Comparison of ENCODE assay signal across 22 cellular contexts in the genomic region with DNA sequence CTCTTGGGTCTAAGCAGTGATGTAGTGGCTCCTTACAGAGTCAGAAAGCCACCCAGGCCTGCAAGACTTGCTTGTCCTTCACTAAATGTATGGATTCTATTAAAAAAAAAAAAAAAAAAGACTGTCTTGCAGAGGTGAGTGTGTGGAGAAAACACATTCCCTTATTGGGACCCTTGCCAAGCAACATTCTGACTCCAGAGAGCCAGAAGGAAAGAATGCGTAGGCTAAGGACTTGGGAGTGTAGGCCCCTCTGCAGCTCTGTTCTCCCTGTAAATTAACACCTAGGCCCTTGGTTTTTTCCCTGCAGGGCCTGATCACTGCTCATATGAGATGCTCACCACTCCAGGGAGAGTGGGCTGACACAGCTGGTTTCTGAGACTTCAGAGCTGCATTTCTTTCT.
"Had no signal": no experiment of that assay in that cellular context is flagged by ENCODE, and none has a peak within 500 bp of the region (broad histone marks: within the 10 kb centered on the region; RNA-seq: fewer than 3 reads in every experiment).

No MANE protein-coding gene starts in this region.

- H3K4me3 ChIP-seq: dorsolateral prefrontal cortex, gastrocnemius medialis, lung, mucosa of descending colon, neural progenitor cell, psoas muscle, sigmoid colon, stomach, thyroid gland had no signal

- H3K4me2 ChIP-seq: neural progenitor cell had no signal

- H3K36me3 ChIP-seq: neural progenitor cell had no signal

- H3K4me1 Mint-ChIP-seq: neural progenitor cell; stimulated activated effector memory CD8-positive, alpha-beta T cell treated with anti-CD3 and anti-CD28 coated beads, Interleukin-12 subunit alpha, Interleukin-12 subunit beta, amount 100 ng/mL, for 72 hours had no signal

- DNase-seq: effector CD4-positive, alpha-beta T cell; foreskin fibroblast; gastrocnemius medialis; head of caudate nucleus; mucosa of descending colon; naive B cell; nucleus accumbens; psoas muscle; right cardiac atrium; sigmoid colon; stimulated activated CD4-positive, alpha-beta T cell treated with anti-CD3 and anti-CD28 coated beads, Interleukin-2, amount 100 ng/mL, for 24 hours; stimulated activated CD4-positive, alpha-beta T cell treated with anti-CD3 and anti-CD28 coated beads, Interleukin-4, amount 100 ng/mL, for 24 hours; stimulated activated naive CD4-positive, alpha-beta T cell treated with Interleukin-2 at 50 U/mL for 16 hours; stomach; thyroid gland had no signal

- H2AFZ ChIP-seq: neural progenitor cell had no signal

- H3K27ac Mint-ChIP-seq: memory B cell; naive B cell; natural killer cell treated with Interleukin-12 subunit alpha and Interleukin-12 subunit beta and Interleukin-15 and Interleukin-18, amount 100 ng/mL, for 72 hours; neural progenitor cell; stimulated activated effector memory CD8-positive, alpha-beta T cell treated with anti-CD3 and anti-CD28 coated beads, Interleukin-12 subunit alpha, Interleukin-12 subunit beta, amount 100 ng/mL, for 72 hours had no signal

- H3K4me3 Mint-ChIP-seq: memory B cell; naive B cell; natural killer cell treated with Interleukin-12 subunit alpha and Interleukin-12 subunit beta and Interleukin-15 and Interleukin-18, amount 100 ng/mL, for 72 hours; neural progenitor cell; stimulated activated effector memory CD8-positive, alpha-beta T cell treated with anti-CD3 and anti-CD28 coated beads, Interleukin-12 subunit alpha, Interleukin-12 subunit beta, amount 100 ng/mL, for 72 hours had no signal

- H3K36me3 Mint-ChIP-seq: natural killer cell treated with Interleukin-12 subunit alpha and Interleukin-12 subunit beta and Interleukin-15 and Interleukin-18, amount 100 ng/mL, for 72 hours had no signal

- H3K9me3 Mint-ChIP-seq: memory B cell; naive B cell; natural killer cell treated with Interleukin-12 subunit alpha and Interleukin-12 subunit beta and Interleukin-15 and Interleukin-18, amount 100 ng/mL, for 72 hours; neural progenitor cell; stimulated activated effector memory CD8-positive, alpha-beta T cell treated with anti-CD3 and anti-CD28 coated beads, Interleukin-12 subunit alpha, Interleukin-12 subunit beta, amount 100 ng/mL, for 72 hours had no signal

- H3K9ac ChIP-seq: neural progenitor cell had no signal

- H3K9me3 ChIP-seq: gastrocnemius medialis, mucosa of descending colon, psoas muscle, sigmoid colon, stomach, thyroid gland had no signal

- H3K27ac ChIP-seq: dorsolateral prefrontal cortex, gastrocnemius medialis, neural progenitor cell, psoas muscle, stomach, thyroid gland had no signal

- H3K27me3 Mint-ChIP-seq: memory B cell; naive B cell; natural killer cell treated with Interleukin-12 subunit alpha and Interleukin-12 subunit beta and Interleukin-15 and Interleukin-18, amount 100 ng/mL, for 72 hours had no signal

- H3K27me3 ChIP-seq: dorsolateral prefrontal cortex, gastrocnemius medialis, neural progenitor cell, sigmoid colon, stomach, thyroid gland had no signal

- ATAC-seq: gastrocnemius medialis; left lobe of liver; mucosa of descending colon; natural killer cell treated with Interleukin-12 subunit alpha and Interleukin-12 subunit beta and Interleukin-15 and Interleukin-18, amount 100 ng/mL, for 72 hours; psoas muscle; right cardiac atrium; stimulated activated effector memory CD8-positive, alpha-beta T cell treated with anti-CD3 and anti-CD28 coated beads, Interleukin-12 subunit alpha, Interleukin-12 subunit beta, amount 100 ng/mL, for 72 hours had no signal

- H3K4me1 ChIP-seq: neural progenitor cell, thyroid gland had no signal
